Comparison of ENCODE assay signal across 8 cellular contexts in genomic region chr1:53889304-53890298, GRCh38.
DNase-seq lines count a peak whose midpoint lies in the region; ATAC-seq and TF ChIP-seq lines count a peak whose summit lies in the region.

TSS of gene YIPF1 (minus strand) at chr1:53889797. CDS start at chr1:53888937, 860 bp downstream.

- peak; percentile 84 for TF ChIP-seq POLR2A in GM18951 (IDR thresholded peaks at IDR 0.05; ENCODE audit: extremely low read depth, insufficient read depth, insufficient read length)

- TF ChIP-seq CTCF in AG09319 (IDR thresholded peaks at IDR 0.05; ENCODE audit: low read depth, low read length) = no peak

- in situ Hi-C loops in GM18951 (cut with MboI; ENCODE audit: low sequenced_read_pairs, unreplicated experiment) = no loop called here

- peak; percentile 90 for ATAC-seq in HG03175 (IDR thresholded peaks at IDR 0.05; ENCODE audit: unreplicated experiment)

- DNase-seq in AG09319 (ENCODE audit: extremely low read depth, low read depth) = peak; percentile 69
- DNase-seq in NCI-H226 = peak; percentile 90
- peak; percentile 85 for DNase-seq in activated CD4-positive, CD25-positive, alpha-beta regulatory T cell treated with anti-CD3 and anti-CD28 coated beads, Interleukin-2, amount 50 U/mL, for 72 hours
- peak; percentile 94 for DNase-seq in cerebellar cortex (ENCODE audit: low spot score)
- DNase-seq in islet precursor cell = peak; percentile 94
- DNase-seq in stimulated activated CD4-positive, alpha-beta T cell treated with anti-CD3 and anti-CD28 coated beads, Interleukin-12 subunit alpha, Interleukin-12 subunit beta, amount 100 ng/mL, for 4 hours = peak; percentile 78

Comparison
In these comparisons a context has a peak if more than half of its experiments do, and no peak if none do; other contexts are left out.
1. Peak in every context shown above with its lines: DNase-seq and ATAC-seq.